Comparison of ENCODE assay signal across 1 cellular context in genomic region chr19:58279925-58280316, GRCh38.
TF ChIP-seq lines count a peak whose summit lies in the region.

No MANE protein-coding gene starts in this region.

TF ChIP-seq in neural cell, 6 proteins besides CTCF, POLR2A, EP300 and RAD21 (continued from another document):
- TF ChIP-seq REST (IDR thresholded peaks at IDR 0.05; ENCODE audit: borderline replicate concordance) = no peak
